ENCODE assay signal across 2 cellular contexts in the genomic region with DNA sequence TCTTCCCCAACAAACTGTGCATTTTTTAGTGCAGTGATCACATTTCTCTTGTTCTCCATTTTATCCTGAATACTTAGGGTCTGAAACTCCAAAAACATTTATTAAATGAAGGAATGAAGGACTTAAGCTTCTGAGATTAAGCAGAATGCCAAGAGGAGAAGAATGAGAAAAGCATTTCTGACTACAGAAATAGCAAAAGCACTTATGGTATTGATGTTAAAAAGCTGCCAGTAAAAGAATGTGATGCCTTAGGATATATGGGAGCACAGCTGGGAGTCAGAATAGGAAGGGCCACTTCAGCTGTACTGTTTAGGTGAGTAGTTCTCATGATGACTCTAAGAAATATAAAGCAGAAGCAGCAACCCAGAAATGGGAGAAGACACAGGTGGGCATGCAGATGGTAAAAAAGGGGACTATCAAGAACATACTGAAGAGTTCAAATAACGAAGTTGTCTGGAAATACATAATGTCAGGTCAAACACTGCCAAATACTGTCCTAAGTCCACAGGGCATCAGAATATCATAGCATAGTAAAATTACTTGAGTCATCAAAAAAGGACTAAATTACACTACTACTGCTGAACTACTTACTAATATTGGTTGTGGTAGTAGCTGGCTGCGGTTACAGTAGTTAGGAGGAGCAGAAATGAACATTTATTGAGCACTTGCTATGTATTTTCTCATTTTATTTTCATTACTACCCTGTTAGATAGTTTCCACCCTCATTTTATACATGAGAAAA.
TF ChIP-seq lines count a peak whose summit lies in the region.

No MANE protein-coding gene starts in this region.

TF ChIP-seq in A549, 52 proteins besides CTCF, POLR2A, EP300 and RAD21 (continued from another document):
- TF ChIP-seq, protein P1, sequence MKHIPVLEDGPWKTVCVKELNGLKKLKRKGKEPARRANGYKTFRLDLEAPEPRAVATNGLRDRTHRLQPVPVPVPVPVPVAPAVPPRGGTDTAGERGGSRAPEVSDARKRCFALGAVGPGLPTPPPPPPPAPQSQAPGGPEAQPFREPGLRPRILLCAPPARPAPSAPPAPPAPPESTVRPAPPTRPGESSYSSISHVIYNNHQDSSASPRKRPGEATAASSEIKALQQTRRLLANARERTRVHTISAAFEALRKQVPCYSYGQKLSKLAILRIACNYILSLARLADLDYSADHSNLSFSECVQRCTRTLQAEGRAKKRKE (CRISPR knock-in tag; IDR thresholded peaks at IDR 0.05; ENCODE audit: low read depth): no peak

TF ChIP-seq in K562, 482 proteins besides CTCF, POLR2A, EP300 and RAD21:
- TF ChIP-seq, protein P2, sequence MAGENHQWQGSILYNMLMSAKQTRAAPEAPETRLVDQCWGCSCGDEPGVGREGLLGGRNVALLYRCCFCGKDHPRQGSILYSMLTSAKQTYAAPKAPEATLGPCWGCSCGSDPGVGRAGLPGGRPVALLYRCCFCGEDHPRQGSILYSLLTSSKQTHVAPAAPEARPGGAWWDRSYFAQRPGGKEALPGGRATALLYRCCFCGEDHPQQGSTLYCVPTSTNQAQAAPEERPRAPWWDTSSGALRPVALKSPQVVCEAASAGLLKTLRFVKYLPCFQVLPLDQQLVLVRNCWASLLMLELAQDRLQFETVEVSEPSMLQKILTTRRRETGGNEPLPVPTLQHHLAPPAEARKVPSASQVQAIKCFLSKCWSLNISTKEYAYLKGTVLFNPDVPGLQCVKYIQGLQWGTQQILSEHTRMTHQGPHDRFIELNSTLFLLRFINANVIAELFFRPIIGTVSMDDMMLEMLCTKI (IDR thresholded peaks at IDR 0.05; ENCODE audit: partially characterized antibody): no peak
- TF ChIP-seq C11orf30 (IDR thresholded peaks at IDR 0.05; ENCODE audit: low read depth): peak; percentile 60
- TF ChIP-seq ZNF316 (IDR thresholded peaks at IDR 0.05): peak; percentile 75
- TF ChIP-seq ETV6 (IDR thresholded peaks at IDR 0.05; ENCODE audit: borderline replicate concordance in 1 of 2, low read depth in 2 of 2, low read length in 1 of 2): no peak
- TF ChIP-seq ETV6 (CRISPR knock-in tag; IDR thresholded peaks at IDR 0.05; ENCODE audit: borderline replicate concordance): no peak
- peak; percentile 48 for TF ChIP-seq MAFK (IDR thresholded peaks at IDR 0.05; ENCODE audit: low read length)
- no peak for TF ChIP-seq MTA1 (IDR thresholded peaks at IDR 0.05; ENCODE audit: borderline replicate concordance)
- TF ChIP-seq MAFG (tag; conservative IDR thresholded peaks at IDR 0.05): 0 out of 2 replicates have a peak, but pooled peaks have one; percentile 47
- TF ChIP-seq ILF3 (IDR thresholded peaks at IDR 0.05; ENCODE audit: borderline replicate concordance): no peak
- TF ChIP-seq ZNF696 (CRISPR knock-in tag; conservative IDR thresholded peaks at IDR 0.05): no peak
- TF ChIP-seq MAFF (IDR thresholded peaks at IDR 0.05; ENCODE audit: low read length): peak; percentile 57; the same call in 1 of the 2 replicates
- no peak for TF ChIP-seq TBP (optimal IDR thresholded peaks at IDR 0.05; ENCODE audit: low read depth, low read length)
- TF ChIP-seq SIRT6 (IDR thresholded peaks at IDR 0.05; ENCODE audit: low read depth, low read length): no peak
- no peak for TF ChIP-seq DMBX1 (CRISPR knock-in tag; IDR thresholded peaks at IDR 0.05; ENCODE audit: borderline replicate concordance)
